ENCODE assay signal across 1 cellular context in genomic region chr1:182839209-182840065, GRCh38.
TF ChIP-seq lines count a peak whose summit lies in the region.

Gene DHX9, plus strand, starts transcription at chr1:182839347. Its CDS starts 3,220 bp downstream, at chr1:182842567.

TF ChIP-seq in HepG2, 621 proteins besides CTCF, POLR2A, EP300 and RAD21 (continued from another document and continues in another):
- TF ChIP-seq ZNF407 (CRISPR knock-in tag; IDR thresholded peaks at IDR 0.05; ENCODE audit: not compliant biosample characterization) (no peak), CHD2 (IDR thresholded peaks at IDR 0.05; ENCODE audit: low read depth, low read length) (peak; percentile 49), ZNF335 (CRISPR knock-in tag; IDR thresholded peaks at IDR 0.05) (no peak), ZNF263 (CRISPR knock-in tag; IDR thresholded peaks at IDR 0.05) (0 out of 2 replicates have a peak, but pooled peaks have one; percentile 17), ZFX (CRISPR knock-in tag; IDR thresholded peaks at IDR 0.05; ENCODE audit: low read depth) (peak; percentile 99), TARDBP (CRISPR knock-in tag; IDR thresholded peaks at IDR 0.05) (no peak), ZNF710 (CRISPR knock-in tag; IDR thresholded peaks at IDR 0.05; ENCODE audit: borderline replicate concordance) (no peak), MLLT10 (CRISPR knock-in tag; IDR thresholded peaks at IDR 0.05) (no peak), SMC3 (IDR thresholded peaks at IDR 0.05; ENCODE audit: low read length) (no peak), ZBTB43 (CRISPR knock-in tag; conservative IDR thresholded peaks at IDR 0.05) (no peak), HCFC1 (IDR thresholded peaks at IDR 0.05; ENCODE audit: low read depth, low read length) (no peak), ZNF563 (CRISPR knock-in tag; IDR thresholded peaks at IDR 0.05) (no peak; the same call in 1 of the 2 replicates), ZNF597 (CRISPR knock-in tag; IDR thresholded peaks at IDR 0.05) (no peak), ZNF460 (CRISPR knock-in tag; IDR thresholded peaks at IDR 0.05; ENCODE audit: borderline replicate concordance) (peak; percentile 21; the same call in 1 of the 2 replicates), SOX13 (IDR thresholded peaks at IDR 0.05) (0 out of 2 replicates have a peak, but pooled peaks have one; percentile 40), SOX13 (CRISPR knock-in tag; conservative IDR thresholded peaks at IDR 0.05 in 1 of 2, IDR thresholded peaks at IDR 0.05 in 1 of 2) (peak in 1 of 2 experiments; percentile 10; a peak in 1 of 4 replicates), LCORL (IDR thresholded peaks at IDR 0.05) (no peak), LCORL (CRISPR knock-in tag; IDR thresholded peaks at IDR 0.05) (no peak), SAP130 (CRISPR knock-in tag; IDR thresholded peaks at IDR 0.05; ENCODE audit: low read depth) (peak; percentile 86), NFIB (CRISPR knock-in tag; IDR thresholded peaks at IDR 0.05; ENCODE audit: borderline replicate concordance) (no peak), ZNF10 (CRISPR knock-in tag; IDR thresholded peaks at IDR 0.05; ENCODE audit: borderline replicate concordance, low read depth) (no peak), ZNF496 (CRISPR knock-in tag; IDR thresholded peaks at IDR 0.05; ENCODE audit: insufficient replicate concordance) (no peak), STAG1 (CRISPR knock-in tag; IDR thresholded peaks at IDR 0.05) (no peak), ZZZ3 (CRISPR knock-in tag; IDR thresholded peaks at IDR 0.05; ENCODE audit: borderline replicate concordance) (no peak), KDM3A (CRISPR knock-in tag; IDR thresholded peaks at IDR 0.05; ENCODE audit: low read depth) (no peak), SMAD3 (CRISPR knock-in tag; IDR thresholded peaks at IDR 0.05) (no peak), ZNF687 (CRISPR knock-in tag; IDR thresholded peaks at IDR 0.05) (peak; percentile 91), ZNF562 (CRISPR knock-in tag; IDR thresholded peaks at IDR 0.05; ENCODE audit: borderline replicate concordance) (no peak), ZBTB34 (CRISPR knock-in tag; IDR thresholded peaks at IDR 0.05) (no peak), ZBTB37 (CRISPR knock-in tag; IDR thresholded peaks at IDR 0.05) (no peak), ZNF33A (CRISPR knock-in tag; IDR thresholded peaks at IDR 0.05; ENCODE audit: borderline replicate concordance) (peak; percentile 90; the same call in 1 of the 2 replicates), HMGA1 (CRISPR knock-in tag; conservative IDR thresholded peaks at IDR 0.05) (no peak)
